In genomic region chr7:32103361-32103760, GRCh38 we compare ENCODE assay signal across 31 cellular contexts. TPM values are rescaled to one million over a fixed set of nuclear protein-coding genes. Genes with fewer than 3 reads are reported as not detected.
"Had no signal": no experiment of that assay in that cellular context is flagged by ENCODE, and none has a peak within 500 bp of the region (broad histone marks: within the 10 kb centered on the region; RNA-seq: fewer than 3 reads in every experiment).

No MANE protein-coding gene starts in this region.

- H3K4me3 ChIP-seq: adrenal gland, body of pancreas, PC-9, SJCRH30, SK-N-MC had no signal

- H2AFZ ChIP-seq: PC-9 had no signal

- ATAC-seq: activated naive CD4-positive, alpha-beta T cell treated with anti-CD3 and anti-CD28 coated beads, Interleukin-2, amount 50 U/mL, for 72 hours; activated T-cell treated with anti-CD3 and anti-CD28 coated beads, Interleukin-2, amount 50 U/mL, for 4 hours; body of pancreas had no signal

- H3K36me3 ChIP-seq: adrenal gland, SJCRH30 had no signal

- H3K4me2 ChIP-seq: PC-9 had no signal

- H3K27ac ChIP-seq: adrenal gland, body of pancreas, PC-9, SJCRH30, SK-N-MC, WERI-Rb-1 had no signal

- DNase-seq: activated CD4-positive, alpha-beta memory T cell treated with anti-CD3 and anti-CD28 coated beads for 36 hours; activated CD4-positive, alpha-beta T cell treated with anti-CD3 and anti-CD28 coated beads, Interleukin-2, amount 50 U/mL, for 1 hour; activated CD8-positive, alpha-beta memory T cell treated with anti-CD3 and anti-CD28 coated beads, Interleukin-2, amount 50 U/mL, for 4 hours; activated gamma-delta T cell treated with Interleukin-2 at 50 U/mL for 16 hours; activated naive CD4-positive, alpha-beta T cell treated with anti-CD3 and anti-CD28 coated beads for 36 hours; activated T-cell treated with anti-CD3 and anti-CD28 coated beads for 4 hours; activated T-cell treated with anti-CD3 and anti-CD28 coated beads, Interleukin-2, amount 50 U/mL, for 4 hours; adrenal gland; body of pancreas; caudate nucleus; cerebellar nuclear complex; NCI-H1105 treated with DMSO at 0.1 percent for 48 hours; NCI-H1436; NCI-H1694; NCI-H1930; NCI-H2081 treated with DMSO at 0.1 percent for 48 hours; NCI-H2171; NCI-H510A; NCI-H526; NCI-H748 treated with DMSO at 0.1 percent for 48 hours; NK-92 treated with Interleukin-12 subunit alpha and Interleukin-12 subunit beta, amount 100 ng/mL, for 24 hours; PC-9; SJCRH30; T1000; WERI-Rb-1 had no signal

- H3K4me1 ChIP-seq: adrenal gland, body of pancreas, SJCRH30 had no signal

- H3K27me3 ChIP-seq: adrenal gland, body of pancreas, SJCRH30 had no signal

- H3K9me3 ChIP-seq: adrenal gland, body of pancreas, SJCRH30 had no signal

RNA-seq across cellular contexts. Expression of gene PDE1C, which starts 33.2 kb away (rescaled TPM):
- total RNA-seq: activated CD4-positive, alpha-beta memory T cell treated with anti-CD3 and anti-CD28 coated beads for 36 hours; activated naive CD4-positive, alpha-beta T cell treated with anti-CD3 and anti-CD28 coated beads for 36 hours; activated naive CD4-positive, alpha-beta T cell treated with anti-CD3 and anti-CD28 coated beads, Interleukin-2, amount 50 U/mL, for 72 hours; activated T-cell treated with anti-CD3 and anti-CD28 coated beads, Interleukin-2, amount 50 U/mL, for 4 hours; activated T-helper 1 cell treated with anti-CD3 and anti-CD28 coated beads, Interleukin-12 subunit alpha, Interleukin-12 subunit beta, Interleukin-2, Interleukin-4 antibody, amounts not matched to agents 30 ng/mL and 10 ng/mL and 1 ng/mL, durations not matched to agents 14 hours and 24 hours and 36 hours; bronchial epithelial cell; T-helper 1 cell treated with Interleukin-12 subunit alpha and Interleukin-12 subunit beta and Interleukin-4 antibody, amounts not matched to agents 30 ng/mL and 1 ng/mL, for 36 hours; T-helper 2 cell treated with Interferon-gamma antibody and Interleukin-4, amounts not matched to agents 100 ng/mL and 5 ng/mL, for 36 hours had no signal
